Comparison of ENCODE assay signal across 10 cellular contexts in genomic region chr12:93387780-93388179, GRCh38. TPM values are rescaled to one million over a fixed set of nuclear protein-coding genes. Genes with fewer than 3 reads are reported as not detected.
DNase-seq lines count a peak whose midpoint lies in the region; ATAC-seq, FAIRE-seq and TF ChIP-seq lines count a peak whose summit lies in the region.
"Had no signal": no experiment of that assay in that cellular context is flagged by ENCODE, and none has a peak within 500 bp of the region (broad histone marks: within the 10 kb centered on the region; RNA-seq: fewer than 3 reads in every experiment).

No MANE protein-coding gene starts in this region.

- DNase-seq in brain microvascular endothelial cell (peak; percentile 73), urothelium cell line (ENCODE audit: low spot score) (no peak), hypothalamus (lab: John Stamatoyannopoulos, UW) (no peak), lower lobe of right lung (no peak), NCI-H1694 treated with DMSO at 0.1 percent for 48 hours (lab: John Stamatoyannopoulos, UW) (no peak)
- DNase-seq in stimulated activated CD4-positive, alpha-beta T cell treated with anti-CD3 and anti-CD28 coated beads, Interleukin-1b, Interleukin-23, amount 100 ng/mL, for 24 hours (ENCODE audit: low read depth in 4 of 4, low spot score in 1 of 4), result peak in 3 of 4 experiments; percentile 22 to 56 (median 35)
- DNase-seq: effector memory CD4-positive, alpha-beta T cell had no signal

- H3K4me3 ChIP-seq in brain microvascular endothelial cell (ENCODE audit: low read depth, low read length) (no peak overlapping the region), lower lobe of right lung (no peak overlapping the region)

- peak overlapping the region; percentile 59 for H3K27ac ChIP-seq in brain microvascular endothelial cell
- H3K27ac ChIP-seq in lower lobe of right lung, result no peak overlapping the region

- no peaks in the 10 kb centered on the region for H3K9me3 ChIP-seq in lower lobe of right lung

- no peaks in the 10 kb centered on the region for H3K27me3 ChIP-seq in brain microvascular endothelial cell (replicated peaks)
- H3K27me3 ChIP-seq in lower lobe of right lung (ENCODE audit: low read depth), result no peaks in the 10 kb centered on the region

- peaks cover 47% of the 10 kb centered on the region for H3K4me1 ChIP-seq in lower lobe of right lung

- ATAC-seq in GM18502 (IDR thresholded peaks at IDR 0.05; ENCODE audit: poor library complexity, unreplicated experiment) (peak; percentile 48), HG03520 (IDR thresholded peaks at IDR 0.05; ENCODE audit: unreplicated experiment) (peak; percentile 53), lower lobe of right lung (no peak)
- ATAC-seq: left lobe of liver had no signal

- no peak for FAIRE-seq in urothelium cell line (lab: Jason Lieb, UNC)

- in situ Hi-C loops in brain microvascular endothelial cell (cut with HindIII; ENCODE audit: low pct_ligation_motif_present, low sequenced_read_pairs), result loop anchor here (25.0 kb wide), 1 partner anchor 375 kb away; no protein-coding TSS in a partner anchor

- H3K36me3 ChIP-seq in brain microvascular endothelial cell (replicated peaks) (no peaks in the 10 kb centered on the region), lower lobe of right lung (no peaks in the 10 kb centered on the region)

- no peak for TF ChIP-seq CTCF in brain microvascular endothelial cell (IDR thresholded peaks at IDR 0.05; ENCODE audit: low read depth, low read length, missing control alignments)
- no peak for TF ChIP-seq CTCF in lower lobe of right lung (IDR thresholded peaks at IDR 0.05)

- intact Hi-C loops in lower lobe of right lung (cut with DNase I), result no loop called here

RNA-seq across cellular contexts. Expression of gene NUDT4, which starts 10.1 kb away (rescaled TPM):
- 56.8 TPM for total RNA-seq in lower lobe of right lung

RNA-seq across cellular contexts. Expression of gene UBE2N, which starts 54.0 kb away (rescaled TPM):
- 65.7 TPM for total RNA-seq in lower lobe of right lung

Comparison
In these comparisons a context has a peak if more than half of its experiments do, and no peak if none do; other contexts are left out.
1. ATAC-seq: peak in GM18502 (single experiment) and HG03520 (single experiment); none in lower lobe of right lung (0 of 2).
2. DNase-seq: peak in brain microvascular endothelial cell (single experiment) and stimulated activated CD4-positive, alpha-beta T cell treated with anti-CD3 and anti-CD28 coated beads, Interleukin-1b, Interleukin-23, amount 100 ng/mL, for 24 hours (3 of 4); none in urothelium cell line (single experiment), hypothalamus (0 of 51), lower lobe of right lung (single experiment) and NCI-H1694 treated with DMSO at 0.1 percent for 48 hours (single experiment).